ENCODE assay signal across 8 cellular contexts in genomic region chr7:91941450-91941849, GRCh38. TPM values are rescaled to one million over a fixed set of nuclear protein-coding genes. Genes with fewer than 3 reads are reported as not detected.
DNase-seq lines count a peak whose midpoint lies in the region; ATAC-seq and TF ChIP-seq lines count a peak whose summit lies in the region.

No MANE protein-coding gene starts in this region.

- peak overlapping the region; percentile 86 for H3K4me3 Mint-ChIP-seq in activated CD8-positive, alpha-beta T cell treated with anti-CD3 and anti-CD28 coated beads, Interleukin-2, amount 10 ng/mL, durations not matched to agents 7 days and 5 days
- H3K4me3 Mint-ChIP-seq in mesothelial cell of epicardium = peak overlapping the region; percentile 93

- H3K27ac Mint-ChIP-seq in activated CD8-positive, alpha-beta T cell treated with anti-CD3 and anti-CD28 coated beads, Interleukin-2, amount 10 ng/mL, durations not matched to agents 7 days and 5 days = peak overlapping the region; percentile 95
- peak overlapping the region; percentile 96 for H3K27ac Mint-ChIP-seq in mesothelial cell of epicardium

- TF ChIP-seq CTCF in GM06990 (IDR thresholded peaks at IDR 0.05; ENCODE audit: insufficient read depth, low read length, poor library complexity, severe bottlenecking) (no peak), mesothelial cell of epicardium (IDR thresholded peaks at IDR 0.05; ENCODE audit: unreplicated experiment) (no peak)

- H3K4me3 ChIP-seq in GM06990 (replicated peaks; ENCODE audit: low read depth, low read length) = peak overlapping the region; percentile 93
- H3K4me3 ChIP-seq in endocrine pancreas (ENCODE audit: control insufficient read depth, insufficient read depth, low read length) = peak overlapping the region; percentile 90
- H3K4me3 ChIP-seq in subcutaneous abdominal adipose tissue (ENCODE audit: low read depth in 1 of 5, low read length in 5 of 5) = peak overlapping the region; percentile 88 to 96 (median 93)

- ATAC-seq in HG02678 (IDR thresholded peaks at IDR 0.05; ENCODE audit: unreplicated experiment) (peak; percentile 39), HG03095 (IDR thresholded peaks at IDR 0.05; ENCODE audit: unreplicated experiment) (no peak)
- peak; percentile 28 for ATAC-seq in activated CD8-positive, alpha-beta T cell treated with anti-CD3 and anti-CD28 coated beads, Interleukin-2, amount 10 ng/mL, durations not matched to agents 7 days and 5 days

- H3K4me1 Mint-ChIP-seq in activated CD8-positive, alpha-beta T cell treated with anti-CD3 and anti-CD28 coated beads, Interleukin-2, amount 10 ng/mL, durations not matched to agents 7 days and 5 days (ENCODE audit: low read depth) = peaks cover 24% of the 10 kb centered on the region
- H3K4me1 Mint-ChIP-seq in mesothelial cell of epicardium = peaks cover 27% of the 10 kb centered on the region

- H3K36me3 ChIP-seq in GM06990 (ENCODE audit: control insufficient read depth, insufficient read depth, low read length) = no peaks in the 10 kb centered on the region
- H3K36me3 ChIP-seq in endocrine pancreas (ENCODE audit: control insufficient read depth, insufficient read depth, low read length) = no peaks in the 10 kb centered on the region
- H3K36me3 ChIP-seq in subcutaneous abdominal adipose tissue (ENCODE audit: control insufficient read depth in 5 of 5, insufficient read depth in 5 of 5, low read length in 5 of 5) = no peaks in the 10 kb centered on the region

- CTCF ChIA-PET in activated CD8-positive, alpha-beta T cell treated with anti-CD3 and anti-CD28 coated beads, Interleukin-2, amount 10 ng/mL, durations not matched to agents 7 days and 5 days (lab: Charles Lee) = interaction anchor here (0.8 to 4.0 kb wide), 6 partner anchors 11 to 506 kb away, joined by 3 to 39 read pairs (median 3); partner anchors contain the start of genes GATAD1 and MTERF1

- H3K9me3 ChIP-seq in endocrine pancreas (ENCODE audit: control insufficient read depth, low read length) = no peaks in the 10 kb centered on the region
- H3K9me3 ChIP-seq in subcutaneous abdominal adipose tissue (ENCODE audit: control insufficient read depth in 5 of 5, low read length in 5 of 5) = no peaks in the 10 kb centered on the region

- no peaks in the 10 kb centered on the region for H3K9me3 Mint-ChIP-seq in activated CD8-positive, alpha-beta T cell treated with anti-CD3 and anti-CD28 coated beads, Interleukin-2, amount 10 ng/mL, durations not matched to agents 7 days and 5 days (ENCODE audit: insufficient read depth)
- no peaks in the 10 kb centered on the region for H3K9me3 Mint-ChIP-seq in mesothelial cell of epicardium

- no peaks in the 10 kb centered on the region for H3K27me3 Mint-ChIP-seq in activated CD8-positive, alpha-beta T cell treated with anti-CD3 and anti-CD28 coated beads, Interleukin-2, amount 10 ng/mL, durations not matched to agents 7 days and 5 days (ENCODE audit: low read depth)
- peaks cover 2% of the 10 kb centered on the region for H3K27me3 Mint-ChIP-seq in mesothelial cell of epicardium (ENCODE audit: low read depth)

- POLR2A ChIA-PET in activated CD8-positive, alpha-beta T cell treated with anti-CD3 and anti-CD28 coated beads, Interleukin-2, amount 10 ng/mL, durations not matched to agents 7 days and 5 days (lab: Charles Lee) = interaction anchor here (1.0 to 3.3 kb wide), 6 partner anchors 8 to 506 kb away, joined by 3 to 14 read pairs (median 4); partner anchors contain the start of genes ANKIB1, CYP51A1, GATAD1 and KRIT1

- H3K36me3 Mint-ChIP-seq in activated CD8-positive, alpha-beta T cell treated with anti-CD3 and anti-CD28 coated beads, Interleukin-2, amount 10 ng/mL, durations not matched to agents 7 days and 5 days (ENCODE audit: low read depth) = peaks cover 4% of the 10 kb centered on the region
- H3K36me3 Mint-ChIP-seq in mesothelial cell of epicardium = no peaks in the 10 kb centered on the region

- H3K27ac ChIP-seq in subcutaneous abdominal adipose tissue (ENCODE audit: low read depth, low read length) = peak overlapping the region; percentile 96

- DNase-seq in GM06990 (ENCODE audit: extremely low read depth, insufficient read length) = peak; percentile 13
- DNase-seq in NCI-H460 (ENCODE audit: extremely low read depth, low read depth) = peak; percentile 19
- DNase-seq in activated CD8-positive, alpha-beta T cell treated with anti-CD3 and anti-CD28 coated beads, Interleukin-2, amount 10 ng/mL, durations not matched to agents 7 days and 5 days = peak; percentile 54
- no peak for DNase-seq in mesothelial cell of epicardium (ENCODE audit: low spot score in 2 of 2, unreplicated experiment in 2 of 2)

- peaks cover 18% of the 10 kb centered on the region for H3K4me1 ChIP-seq in endocrine pancreas (ENCODE audit: control insufficient read depth, insufficient read depth, low read length)
- peaks cover 0 to 46% (median 39%) of the 10 kb centered on the region in 5 donors for H3K4me1 ChIP-seq in subcutaneous abdominal adipose tissue (ENCODE audit: control insufficient read depth in 5 of 5, insufficient read depth in 5 of 5, low read length in 5 of 5)

- H3K27me3 ChIP-seq in GM06990 (replicated peaks; ENCODE audit: control insufficient read depth, insufficient read depth, low read length) (no peaks in the 10 kb centered on the region), endocrine pancreas (ENCODE audit: control insufficient read depth, insufficient read depth, low read length) (no peaks in the 10 kb centered on the region), subcutaneous abdominal adipose tissue (ENCODE audit: control insufficient read depth in 5 of 5, insufficient read depth in 4 of 5, low read length in 5 of 5) (no peaks in the 10 kb centered on the region)

- H3K9ac ChIP-seq in endocrine pancreas (ENCODE audit: control insufficient read depth, insufficient read depth, low read length) = peak overlapping the region; percentile 94
- peak overlapping the region; percentile 81 to 99 (median 94) for H3K9ac ChIP-seq in subcutaneous abdominal adipose tissue (ENCODE audit: low read length in 5 of 5)

RNA-seq across cellular contexts. Expression of gene AKAP9, which starts 0.8 kb away (rescaled TPM):
- 24.4 and 30.1 TPM in 2 replicates for total RNA-seq in NCI-H460 (2014; rRNA removed; shearing (Covaris generic))
- polyA plus RNA-seq in NCI-H460 (2014; cell fraction: nucleus; rRNA removed) = 30.7 and 31.0 TPM in 2 replicates
- 10 to 100 TPM; 32.7 to 41.5 TPM for total RNA-seq in activated CD8-positive, alpha-beta T cell treated with anti-CD3 and anti-CD28 coated beads, Interleukin-2, amount 10 ng/mL, durations not matched to agents 7 days and 5 days
- 108 to 119 TPM (median 110 TPM) in 3 replicates for total RNA-seq in mesothelial cell of epicardium

Comparison
In these comparisons a context has a peak if more than half of its experiments do, and no peak if none do; other contexts are left out.
1. DNase-seq: peak in GM06990 (single experiment), NCI-H460 (single experiment) and activated CD8-positive, alpha-beta T cell treated with anti-CD3 and anti-CD28 coated beads, Interleukin-2, amount 10 ng/mL, durations not matched to agents 7 days and 5 days (single experiment); none in mesothelial cell of epicardium (0 of 2).
2. Peak in every context shown above with its lines, with median percentiles within 50 percentile points of each other: H3K4me3 ChIP-seq.